Comparison of ENCODE assay signal across 26 cellular contexts in genomic region chr11:115275045-115275444, GRCh38.
"Had no signal": no experiment of that assay in that cellular context is flagged by ENCODE, and none has a peak within 500 bp of the region (broad histone marks: within the 10 kb centered on the region; RNA-seq: fewer than 3 reads in every experiment).

No MANE protein-coding gene starts in this region.

- H3K27ac Mint-ChIP-seq: immature natural killer cell; naive thymus-derived CD8-positive, alpha-beta T cell; neural progenitor cell; stimulated activated naive CD8-positive, alpha-beta T cell treated with anti-CD3 and anti-CD28 coated beads, Interleukin-15, Interleukin-2, amounts not matched to agents 100 ng/mL and 50 ng/mL, for 24 hours; type B pancreatic cell had no signal

- H3K4me3 ChIP-seq: left lung, lower lobe of right lung, neural progenitor cell, psoas muscle, right atrium auricular region, skin epidermis, tibial nerve, vagina had no signal

- FAIRE-seq: kidney had no signal

- H3K4me1 ChIP-seq: left lung, lower lobe of right lung, parathyroid adenoma, psoas muscle, right atrium auricular region, vagina had no signal

- H3K27me3 ChIP-seq: left lung, neural progenitor cell, neutrophil, right atrium auricular region, tibial nerve, vagina had no signal

- DNase-seq: hypothalamus; immature natural killer cell; kidney; left cardiac atrium; left lung; lower lobe of right lung; mammary epithelial cell; mesenchymal stem cell; naive thymus-derived CD8-positive, alpha-beta T cell; occipital lobe; psoas muscle; stimulated activated CD4-positive, alpha-beta T cell treated with anti-CD3 and anti-CD28 coated beads, Interleukin-12 subunit alpha, Interleukin-12 subunit beta, amount 100 ng/mL, for 4 hours; stimulated activated CD4-positive, alpha-beta T cell treated with anti-CD3 and anti-CD28 coated beads, Interleukin-15, amount 100 ng/mL, for 24 hours; stimulated activated CD4-positive, alpha-beta T cell treated with anti-CD3 and anti-CD28 coated beads, Interleukin-2, amount 100 ng/mL, for 24 hours; stimulated activated CD4-positive, alpha-beta T cell treated with anti-CD3 and anti-CD28 coated beads, Interleukin-4, amount 100 ng/mL, for 1 hour; stimulated activated naive CD4-positive, alpha-beta T cell had no signal

- H3K36me3 Mint-ChIP-seq: immature natural killer cell; naive thymus-derived CD8-positive, alpha-beta T cell had no signal

- H3K9me3 Mint-ChIP-seq: nephron, neural progenitor cell had no signal

- H3K4me3 Mint-ChIP-seq: immature natural killer cell; naive thymus-derived CD8-positive, alpha-beta T cell; nephron; neural progenitor cell; stimulated activated naive CD8-positive, alpha-beta T cell treated with anti-CD3 and anti-CD28 coated beads, Interleukin-15, Interleukin-2, amounts not matched to agents 100 ng/mL and 50 ng/mL, for 24 hours; type B pancreatic cell had no signal

- H3K4me1 Mint-ChIP-seq: immature natural killer cell; naive thymus-derived CD8-positive, alpha-beta T cell had no signal

- H3K27me3 Mint-ChIP-seq: type B pancreatic cell had no signal

- H3K36me3 ChIP-seq: left lung, lower lobe of right lung, neural progenitor cell, neutrophil, right atrium auricular region, tibial nerve, vagina had no signal

- H3K9me3 ChIP-seq: left lung, lower lobe of right lung, neutrophil, psoas muscle, right atrium auricular region, tibial nerve, vagina had no signal
